19 cellular contexts compared by ENCODE assay signal in genomic region chr13:28375250-28375930, GRCh38.
"Had no signal": no experiment of that assay in that cellular context is flagged by ENCODE, and none has a peak within 500 bp of the region (broad histone marks: within the 10 kb centered on the region; RNA-seq: fewer than 3 reads in every experiment).

No MANE protein-coding gene starts in this region.

- ATAC-seq: activated CD8-positive, alpha-beta memory T cell treated with anti-CD3 and anti-CD28 coated beads, Interleukin-2, amount 10 ng/mL, durations not matched to agents 7 days and 5 days; activated naive CD4-positive, alpha-beta T cell treated with anti-CD3 and anti-CD28 coated beads, Interleukin-2, amount 50 U/mL, for 72 hours; left cardiac atrium; lower lobe of right lung; stimulated activated naive CD8-positive, alpha-beta T cell treated with anti-CD3 and anti-CD28 coated beads, Interleukin-15, Interleukin-2, amounts not matched to agents 100 U/mL and 50 U/mL, for 24 hours had no signal

- H3K4me1 ChIP-seq: parathyroid adenoma had no signal

- H2AFZ ChIP-seq: parathyroid adenoma had no signal

- DNase-seq: activated CD4-positive, alpha-beta T cell treated with anti-CD3 and anti-CD28 coated beads, Interleukin-2, amount 50 U/mL, for 4 hours; activated CD4-positive, CD25-positive, alpha-beta regulatory T cell treated with anti-CD3 and anti-CD28 coated beads, Interleukin-2, amount 50 U/mL, for 72 hours; activated CD8-positive, alpha-beta memory T cell treated with anti-CD3 and anti-CD28 coated beads, Interleukin-2, amount 10 ng/mL, durations not matched to agents 7 days and 5 days; activated effector memory CD4-positive, alpha-beta T cell treated with Interleukin-2 at 50 U/mL for 16 hours; activated T-cell treated with anti-CD3 and anti-CD28 coated beads, Interleukin-2, amount 50 U/mL, for 24 hours; amniotic stem cell; hippocampal formation; left cardiac atrium; lower lobe of right lung; naive B cell; stimulated activated naive CD8-positive, alpha-beta T cell treated with anti-CD3 and anti-CD28 coated beads, Interleukin-15, Interleukin-2, amounts not matched to agents 100 U/mL and 50 U/mL, for 24 hours had no signal

- H3K79me2 ChIP-seq: parathyroid adenoma had no signal

- H3K27ac ChIP-seq: lower lobe of right lung, parathyroid adenoma, right atrium auricular region, suprapubic skin had no signal

- H3K36me3 ChIP-seq: lower lobe of right lung, suprapubic skin had no signal

- H3K9me3 ChIP-seq: lower lobe of right lung, right atrium auricular region, suprapubic skin had no signal

- H3K27ac Mint-ChIP-seq: activated CD8-positive, alpha-beta memory T cell treated with anti-CD3 and anti-CD28 coated beads, Interleukin-2, amount 10 ng/mL, durations not matched to agents 7 days and 5 days; activated T-cell treated with anti-CD3 and anti-CD28 coated beads, Interleukin-2, amount 50 U/mL, for 24 hours; dendritic cell treated with granulocyte-macrophage colony-stimulating factor and Interleukin-4, amounts not matched to agents 40 ng/mL and 50 ng/mL, for 4 days; T-helper 2 cell treated with Interferon-gamma antibody and Interleukin-4, amounts not matched to agents 5 μg/mL and 100 μg/mL, for 36 hours; type B pancreatic cell had no signal

- H3K27me3 Mint-ChIP-seq: naive B cell had no signal

- H3K27me3 ChIP-seq: right atrium auricular region, suprapubic skin had no signal

- H3K4me3 ChIP-seq: lower lobe of right lung, right atrium auricular region, suprapubic skin had no signal

- H3K9me3 Mint-ChIP-seq: activated naive CD4-positive, alpha-beta T cell treated with anti-CD3 and anti-CD28 coated beads, Interleukin-2, amount 50 U/mL, for 72 hours; activated T-cell treated with anti-CD3 and anti-CD28 coated beads, Interleukin-2, amount 50 U/mL, for 24 hours; brain; dendritic cell treated with granulocyte-macrophage colony-stimulating factor and Interleukin-4, amounts not matched to agents 40 ng/mL and 50 ng/mL, for 4 days; naive B cell; T-helper 2 cell treated with Interferon-gamma antibody and Interleukin-4, amounts not matched to agents 5 μg/mL and 100 μg/mL, for 36 hours; type B pancreatic cell had no signal

- H3K4me1 Mint-ChIP-seq: activated CD8-positive, alpha-beta memory T cell treated with anti-CD3 and anti-CD28 coated beads, Interleukin-2, amount 10 ng/mL, durations not matched to agents 7 days and 5 days; brain had no signal

- H3K4me3 Mint-ChIP-seq: activated CD8-positive, alpha-beta memory T cell treated with anti-CD3 and anti-CD28 coated beads, Interleukin-2, amount 10 ng/mL, durations not matched to agents 7 days and 5 days; activated T-cell treated with anti-CD3 and anti-CD28 coated beads, Interleukin-2, amount 50 U/mL, for 24 hours; brain; dendritic cell treated with granulocyte-macrophage colony-stimulating factor and Interleukin-4, amounts not matched to agents 40 ng/mL and 50 ng/mL, for 4 days; naive B cell; T-helper 2 cell treated with Interferon-gamma antibody and Interleukin-4, amounts not matched to agents 5 μg/mL and 100 μg/mL, for 36 hours; type B pancreatic cell had no signal

- H3K36me3 Mint-ChIP-seq: activated CD8-positive, alpha-beta memory T cell treated with anti-CD3 and anti-CD28 coated beads, Interleukin-2, amount 10 ng/mL, durations not matched to agents 7 days and 5 days; activated naive CD4-positive, alpha-beta T cell treated with anti-CD3 and anti-CD28 coated beads, Interleukin-2, amount 50 U/mL, for 72 hours; brain; type B pancreatic cell had no signal

- H3K9ac ChIP-seq: parathyroid adenoma had no signal
